Comparison of ENCODE assay signal across 18 cellular contexts in genomic region chr2:197232010-197232409, GRCh38.
DNase-seq lines count a peak whose midpoint lies in the region; ATAC-seq and TF ChIP-seq lines count a peak whose summit lies in the region.
"Had no signal": no experiment of that assay in that cellular context is flagged by ENCODE, and none has a peak within 500 bp of the region (broad histone marks: within the 10 kb centered on the region; RNA-seq: fewer than 3 reads in every experiment).

No MANE protein-coding gene starts in this region.

- no peak overlapping the region for H3K4me3 Mint-ChIP-seq in stimulated activated naive CD8-positive, alpha-beta T cell treated with anti-CD3 and anti-CD28 coated beads, Interleukin-15, Interleukin-2, amounts not matched to agents 100 ng/mL and 50 ng/mL, for 24 hours
- H3K4me3 Mint-ChIP-seq in activated B cell treated with CpG ODN at 0.5 μM for 24 hours (no peak overlapping the region), memory B cell (no peak overlapping the region)

- no peak for TF ChIP-seq RAD21 in SK-N-SH (IDR thresholded peaks at IDR 0.05; ENCODE audit: low read length)

- no peaks in the 10 kb centered on the region for H3K27me3 ChIP-seq in GM23248 (replicated peaks; ENCODE audit: insufficient read depth)
- H3K27me3 ChIP-seq in SK-N-SH (ENCODE audit: insufficient read depth), result no peaks in the 10 kb centered on the region
- H3K27me3 ChIP-seq: Peyer's patch had no signal

- TF ChIP-seq CTCF in activated B cell treated with CpG ODN at 0.5 μM for 24 hours (IDR thresholded peaks at IDR 0.05), result no peak
- TF ChIP-seq CTCF in SK-N-SH (IDR thresholded peaks at IDR 0.05), result no peak

- 86 to 96% methylated on average over 2 of the region's 2 CpGs for WGBS in GM23248 (ENCODE audit: low coverage in 1 of 2, low lambda C conversion rate in 2 of 2, missing lambda C conversion rate in 2 of 2), 2 experiments
- 90% methylated on average over 2 of the region's 2 CpGs for WGBS in SK-N-SH (ENCODE audit: low lambda C conversion rate)

- H3K27ac Mint-ChIP-seq in stimulated activated naive CD8-positive, alpha-beta T cell treated with anti-CD3 and anti-CD28 coated beads, Interleukin-15, Interleukin-2, amounts not matched to agents 100 ng/mL and 50 ng/mL, for 24 hours, result peak overlapping the region; percentile 87
- peak overlapping the region; percentile 57 for H3K27ac Mint-ChIP-seq in activated B cell treated with CpG ODN at 0.5 μM for 24 hours
- peak overlapping the region; percentile 36 for H3K27ac Mint-ChIP-seq in memory B cell

- H3K27me3 Mint-ChIP-seq in stimulated activated naive CD8-positive, alpha-beta T cell treated with anti-CD3 and anti-CD28 coated beads, Interleukin-15, Interleukin-2, amounts not matched to agents 100 ng/mL and 50 ng/mL, for 24 hours, result no peaks in the 10 kb centered on the region
- H3K27me3 Mint-ChIP-seq in activated B cell treated with CpG ODN at 0.5 μM for 24 hours (no peaks in the 10 kb centered on the region), memory B cell (no peaks in the 10 kb centered on the region)
- H3K27me3 Mint-ChIP-seq: IgD-negative memory B cell had no signal

- POLR2A ChIA-PET in activated B cell treated with CpG ODN at 0.5 μM for 24 hours (lab: Charles Lee) (interaction anchor here (3.3 kb wide), 1 partner anchor 9 kb away, joined by 22 read pairs; no protein-coding TSS in a partner anchor), SK-N-SH (lab: Yijun Ruan, JAX) (no interaction called here)

- TF ChIP-seq EP300 in SK-N-SH (IDR thresholded peaks at IDR 0.05; ENCODE audit: borderline replicate concordance in 1 of 2, low read depth in 1 of 2, low read length in 1 of 2), result no peak

- H3K4me2 ChIP-seq in GM23248 (ENCODE audit: unreplicated experiment) (no peak overlapping the region), SK-N-SH (no peak overlapping the region)

- no peaks in the 10 kb centered on the region for H3K9me3 ChIP-seq in GM23248 (ENCODE audit: low read depth)
- H3K9me3 ChIP-seq in SK-N-SH, result no peaks in the 10 kb centered on the region
- H3K9me3 ChIP-seq: HAP-1, Peyer's patch had no signal

- peaks cover 99% of the 10 kb centered on the region for H3K4me1 Mint-ChIP-seq in stimulated activated naive CD8-positive, alpha-beta T cell treated with anti-CD3 and anti-CD28 coated beads, Interleukin-15, Interleukin-2, amounts not matched to agents 100 ng/mL and 50 ng/mL, for 24 hours (ENCODE audit: low read depth)
- H3K4me1 Mint-ChIP-seq in activated B cell treated with CpG ODN at 0.5 μM for 24 hours (peaks cover 94% of the 10 kb centered on the region), memory B cell (peaks cover 74% of the 10 kb centered on the region)

- H3F3A ChIP-seq in GM23248 (ENCODE audit: insufficient read depth) (peaks cover 19% of the 10 kb centered on the region), SK-N-SH (replicated peaks; ENCODE audit: insufficient read depth) (no peaks in the 10 kb centered on the region)

- H4K20me1 ChIP-seq in GM23248 (ENCODE audit: insufficient read depth), result no peaks in the 10 kb centered on the region
- no peaks in the 10 kb centered on the region for H4K20me1 ChIP-seq in SK-N-SH (ENCODE audit: insufficient read depth)

- peaks cover 33% of the 10 kb centered on the region for H3K36me3 Mint-ChIP-seq in stimulated activated naive CD8-positive, alpha-beta T cell treated with anti-CD3 and anti-CD28 coated beads, Interleukin-15, Interleukin-2, amounts not matched to agents 100 ng/mL and 50 ng/mL, for 24 hours (ENCODE audit: low read depth)
- H3K36me3 Mint-ChIP-seq in activated B cell treated with CpG ODN at 0.5 μM for 24 hours (ENCODE audit: low read depth), result peaks cover 40% of the 10 kb centered on the region
- H3K36me3 Mint-ChIP-seq in memory B cell, result peaks cover 14% of the 10 kb centered on the region

- H3K9ac ChIP-seq in GM23248 (no peak overlapping the region), SK-N-SH (no peak overlapping the region)

- H3K4me3 ChIP-seq in GM23248 (no peak overlapping the region), SK-N-SH (ENCODE audit: low read depth in 2 of 2, low read length in 1 of 2) (no peak overlapping the region)
- H3K4me3 ChIP-seq: HAP-1, Peyer's patch had no signal

- no peak for ATAC-seq in stimulated activated naive CD8-positive, alpha-beta T cell treated with anti-CD3 and anti-CD28 coated beads, Interleukin-15, Interleukin-2, amounts not matched to agents 100 U/mL and 50 U/mL, for 24 hours
- ATAC-seq in activated B cell treated with CpG ODN at 0.5 μM for 24 hours (ENCODE audit: low read depth) (no peak), memory B cell (ENCODE audit: low read depth) (no peak)

- no peaks in the 10 kb centered on the region for H3K9me2 ChIP-seq in GM23248 (ENCODE audit: insufficient read depth)
- no peaks in the 10 kb centered on the region for H3K9me2 ChIP-seq in SK-N-SH

- CTCF ChIA-PET in activated B cell treated with CpG ODN at 0.5 μM for 24 hours (lab: Charles Lee), result no interaction called here
- CTCF ChIA-PET in SK-N-SH (lab: Yijun Ruan, JAX), result no interaction called here

- H3K27ac ChIP-seq in GM23248 (no peak overlapping the region), SK-N-SH (ENCODE audit: low read depth in 2 of 2, low read length in 1 of 2) (no peak overlapping the region)
- H3K27ac ChIP-seq: Peyer's patch had no signal

- peaks cover 12% of the 10 kb centered on the region for H3K4me1 ChIP-seq in GM23248 (ENCODE audit: insufficient read depth)
- H3K4me1 ChIP-seq in SK-N-SH (ENCODE audit: control insufficient read depth in 1 of 2, insufficient read depth in 2 of 2, low read depth in 1 of 2, low read length in 1 of 2), result peaks cover 0 to 6% of the 10 kb centered on the region in 2 experiments; a peak in 1 of 4 replicates
- H3K4me1 ChIP-seq: HAP-1 had no signal

- no peaks in the 10 kb centered on the region for H3K36me3 ChIP-seq in GM23248 (ENCODE audit: low read depth)
- H3K36me3 ChIP-seq in SK-N-SH (replicated peaks in 1 of 2; ENCODE audit: control insufficient read depth in 1 of 2, insufficient read depth in 2 of 2, low read length in 1 of 2), result no peaks in the 10 kb centered on the region
- H3K36me3 ChIP-seq: HAP-1, Peyer's patch had no signal

- H3K79me2 ChIP-seq in GM23248 (ENCODE audit: insufficient read depth) (no peaks in the 10 kb centered on the region), SK-N-SH (ENCODE audit: insufficient read depth) (no peaks in the 10 kb centered on the region)

- in situ Hi-C loops in GM23248 (cut with MboI), result no loop called here

- intact Hi-C loops in activated B cell treated with CpG ODN at 0.5 μM for 24 hours (cut with micrococcal nuclease), result no loop called here

- no peak overlapping the region for H2AFZ ChIP-seq in GM23248
- H2AFZ ChIP-seq in SK-N-SH (ENCODE audit: low read depth), result no peak overlapping the region

- DNase-seq in stimulated activated naive CD8-positive, alpha-beta T cell treated with anti-CD3 and anti-CD28 coated beads, Interleukin-15, Interleukin-2, amounts not matched to agents 100 U/mL and 50 U/mL, for 24 hours, result no peak
- no peak for DNase-seq in activated B cell treated with CpG ODN at 0.5 μM for 24 hours
- DNase-seq in memory B cell (ENCODE audit: low spot score in 2 of 2), result no peak
- DNase-seq in kidney glomerular epithelial cell (lab: John Stamatoyannopoulos, UW), result no peak
- DNase-seq in GM23248, result no peak
- no peak for DNase-seq in SK-N-SH
- DNase-seq: COR-L47, DMS153, EL, NCI-H1417, NCI-H2029, NCI-H2171 treated with DMSO at 0.1 percent for 48 hours, NCI-H510A, Peyer's patch, Right ventricle myocardium superior had no signal

- no peaks in the 10 kb centered on the region for H3K9me3 Mint-ChIP-seq in stimulated activated naive CD8-positive, alpha-beta T cell treated with anti-CD3 and anti-CD28 coated beads, Interleukin-15, Interleukin-2, amounts not matched to agents 100 ng/mL and 50 ng/mL, for 24 hours
- H3K9me3 Mint-ChIP-seq in activated B cell treated with CpG ODN at 0.5 μM for 24 hours (no peaks in the 10 kb centered on the region), memory B cell (no peaks in the 10 kb centered on the region)
- H3K9me3 Mint-ChIP-seq: IgD-negative memory B cell had no signal

TF ChIP-seq in SK-N-SH, 30 proteins besides CTCF, POLR2A, EP300 and RAD21:
- TF ChIP-seq RXRA (IDR thresholded peaks at IDR 0.05; ENCODE audit: borderline replicate concordance, low read depth) (no peak), IRF3 (IDR thresholded peaks at IDR 0.05; ENCODE audit: low read depth, low read length) (no peak), YY1 (IDR thresholded peaks at IDR 0.05; ENCODE audit: low read depth) (no peak), RCOR1 (IDR thresholded peaks at IDR 0.05; ENCODE audit: low read length) (no peak), POLR2AphosphoS5 (IDR thresholded peaks at IDR 0.05; ENCODE audit: low read depth, low read length) (no peak), ELF1 (IDR thresholded peaks at IDR 0.05) (no peak), FOSL2 (IDR thresholded peaks at IDR 0.05; ENCODE audit: borderline replicate concordance, low read depth) (no peak), TAF1 (IDR thresholded peaks at IDR 0.05; ENCODE audit: borderline replicate concordance, low read depth, low read length) (no peak), JUND (IDR thresholded peaks at IDR 0.05) (no peak), GATA2 (CRISPR knock-in tag; IDR thresholded peaks at IDR 0.05) (no peak), RFX5 (IDR thresholded peaks at IDR 0.05; ENCODE audit: low read length) (no peak), MEF2A (IDR thresholded peaks at IDR 0.05; ENCODE audit: borderline replicate concordance, low read depth) (no peak), SIN3A (IDR thresholded peaks at IDR 0.05; ENCODE audit: borderline replicate concordance, low read depth, low read length) (no peak), MXI1 (IDR thresholded peaks at IDR 0.05; ENCODE audit: low read depth, low read length) (no peak)
- TF ChIP-seq, protein P1, sequence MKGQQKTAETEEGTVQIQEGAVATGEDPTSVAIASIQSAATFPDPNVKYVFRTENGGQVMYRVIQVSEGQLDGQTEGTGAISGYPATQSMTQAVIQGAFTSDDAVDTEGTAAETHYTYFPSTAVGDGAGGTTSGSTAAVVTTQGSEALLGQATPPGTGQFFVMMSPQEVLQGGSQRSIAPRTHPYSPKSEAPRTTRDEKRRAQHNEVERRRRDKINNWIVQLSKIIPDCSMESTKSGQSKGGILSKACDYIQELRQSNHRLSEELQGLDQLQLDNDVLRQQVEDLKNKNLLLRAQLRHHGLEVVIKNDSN (IDR thresholded peaks at IDR 0.05; ENCODE audit: borderline replicate concordance, low read depth), result no peak
TF ChIP-seq in SK-N-SH: peak in this region for 0.

Comparison
In these comparisons a context has a peak if more than half of its experiments do, and no peak if none do; other contexts are left out.
1. H3K27ac Mint-ChIP-seq: peak in every context shown above with its lines; median percentile 87 in stimulated activated naive CD8-positive, alpha-beta T cell treated with anti-CD3 and anti-CD28 coated beads, Interleukin-15, Interleukin-2, amounts not matched to agents 100 ng/mL and 50 ng/mL, for 24 hours; 57 in activated B cell treated with CpG ODN at 0.5 μM for 24 hours; 36 in memory B cell.